ENCODE assay signal across 19 cellular contexts in genomic region chr10:53109320-53109719, GRCh38.
DNase-seq lines count a peak whose midpoint lies in the region; ATAC-seq, FAIRE-seq and TF ChIP-seq lines count a peak whose summit lies in the region.
"Had no signal": no experiment of that assay in that cellular context is flagged by ENCODE, and none has a peak within 500 bp of the region (broad histone marks: within the 10 kb centered on the region; RNA-seq: fewer than 3 reads in every experiment).

No MANE protein-coding gene starts in this region.

- H3K4me1 ChIP-seq in PC-3 (ENCODE audit: insufficient read depth, low read length) = 0 out of 2 replicates have a peak, but pooled peaks cover 5% of the 10 kb centered on the region
- H3K4me1 ChIP-seq in K562 (replicated peaks in 1 of 2; ENCODE audit: control insufficient read depth in 2 of 2, insufficient read depth in 2 of 2, low read length in 2 of 2) = no peaks in the 10 kb centered on the region
- no peaks in the 10 kb centered on the region for H3K4me1 ChIP-seq in foreskin keratinocyte
- H3K4me1 ChIP-seq in BE2C = no peaks in the 10 kb centered on the region
- H3K4me1 ChIP-seq in ovary (ENCODE audit: insufficient read depth) = no peaks in the 10 kb centered on the region
- H3K4me1 ChIP-seq in spleen = no peaks in the 10 kb centered on the region
- H3K4me1 ChIP-seq: BLaER1 had no signal

- FAIRE-seq in K562 (lab: Jason Lieb, UNC) = peak; percentile 6
- FAIRE-seq: G401.6, GM19239 had no signal

- H3K27me3 ChIP-seq in PC-3 (ENCODE audit: low read length) (no peaks in the 10 kb centered on the region), K562 (ENCODE audit: control insufficient read depth in 2 of 2, insufficient read depth in 2 of 2, low read length in 2 of 2) (no peaks in the 10 kb centered on the region), foreskin keratinocyte (no peaks in the 10 kb centered on the region), BE2C (no peaks in the 10 kb centered on the region), ovary (no peaks in the 10 kb centered on the region), spleen (replicated peaks in 1 of 7) (no peaks in the 10 kb centered on the region)
- H3K27me3 ChIP-seq: BLaER1 had no signal

- TF ChIP-seq CTCF in PC-3 (conservative IDR thresholded peaks at IDR 0.05; ENCODE audit: low read depth, low read length) = no peak
- TF ChIP-seq CTCF in K562 (IDR thresholded peaks at IDR 0.05 in 2 of 3, conservative IDR thresholded peaks at IDR 0.05 in 1 of 3; ENCODE audit: insufficient read depth in 2 of 3, low read depth in 1 of 3, low read length in 3 of 3) = no peak
- no peak for TF ChIP-seq CTCF in foreskin keratinocyte (conservative IDR thresholded peaks at IDR 0.05)
- TF ChIP-seq CTCF in BE2C (IDR thresholded peaks at IDR 0.05; ENCODE audit: low read depth, low read length) = no peak
- TF ChIP-seq CTCF in ovary (IDR thresholded peaks at IDR 0.05) = no peak
- TF ChIP-seq CTCF in spleen (IDR thresholded peaks at IDR 0.05 in 8 of 11, conservative IDR thresholded peaks at IDR 0.05 in 3 of 11) = no peak

- no peak for TF ChIP-seq POLR2A in K562 (conservative IDR thresholded peaks at IDR 0.05)
- TF ChIP-seq POLR2A in ovary (IDR thresholded peaks at IDR 0.05) = no peak
- TF ChIP-seq POLR2A in spleen (IDR thresholded peaks at IDR 0.05) = no peak

- TF ChIP-seq EP300 in K562 (IDR thresholded peaks at IDR 0.05; ENCODE audit: low read length) = no peak
- no peak for TF ChIP-seq EP300 in ovary (IDR thresholded peaks at IDR 0.05)

- no peaks in the 10 kb centered on the region for H3K79me2 ChIP-seq in PC-3 (ENCODE audit: low read length)
- no peaks in the 10 kb centered on the region for H3K79me2 ChIP-seq in K562 (ENCODE audit: control insufficient read depth, insufficient read depth, low read length)

- H3K9ac ChIP-seq in PC-3 (ENCODE audit: low read length) (no peak overlapping the region), K562 (ENCODE audit: insufficient read depth in 1 of 2, low read depth in 2 of 2, low read length in 2 of 2) (no peak overlapping the region)
- H3K9ac ChIP-seq: BLaER1 had no signal

- intact Hi-C loops in PC-3 (cut with micrococcal nuclease) = no loop called here
- intact Hi-C loops in K562 (cut with micrococcal nuclease) = no loop called here
- intact Hi-C loops in ovary (cut with DNase I) = no loop called here
- intact Hi-C loops in spleen (cut with DNase I; ENCODE audit: low total_unique reads) = no loop called here

- BruUV-seq in PC-3 (replicated peaks; lab: Mats Ljungman, UMichigan) = no TSS peak
- BruUV-seq in K562 (replicated peaks; lab: Mats Ljungman, UMichigan) = no TSS peak

- in situ Hi-C loops in K562 (cut with MboI) = no loop called here

- no peaks in the 10 kb centered on the region for H3K9me3 ChIP-seq in PC-3 (ENCODE audit: low read length)
- no peaks in the 10 kb centered on the region for H3K9me3 ChIP-seq in K562 (replicated peaks; ENCODE audit: control insufficient read depth, insufficient read depth, low read depth, low read length)
- no peaks in the 10 kb centered on the region for H3K9me3 ChIP-seq in BE2C
- H3K9me3 ChIP-seq in ovary = no peaks in the 10 kb centered on the region
- peaks cover 0 to 7% (median 0%) of the 10 kb centered on the region in 8 donors for H3K9me3 ChIP-seq in spleen
- H3K9me3 ChIP-seq: BLaER1, Caco-2 had no signal

- H3K36me3 ChIP-seq in PC-3 (ENCODE audit: low read depth, low read length) (no peaks in the 10 kb centered on the region), K562 (ENCODE audit: control insufficient read depth, insufficient read depth, low read length) (no peaks in the 10 kb centered on the region), BE2C (no peaks in the 10 kb centered on the region), ovary (no peaks in the 10 kb centered on the region), spleen (no peaks in the 10 kb centered on the region)
- H3K36me3 ChIP-seq: BLaER1 had no signal

- TF ChIP-seq RAD21 in K562 (CRISPR knock-in tag; conservative IDR thresholded peaks at IDR 0.05 in 1 of 2, IDR thresholded peaks at IDR 0.05 in 1 of 2) = no peak

- no peaks in the 10 kb centered on the region for H3K9me1 ChIP-seq in K562 (ENCODE audit: control insufficient read depth, insufficient read depth, low read length)

- peak; percentile 79 for ATAC-seq in PC-3
- no peak for ATAC-seq in K562
- ATAC-seq in foreskin keratinocyte = peak; percentile 47
- ATAC-seq: CD8-positive, alpha-beta T cell; GM23338; HCT116 had no signal

- POLR2A ChIA-PET in PC-3 (lab: Charles Lee; ENCODE audit: unreplicated experiment) (no interaction called here), K562 (lab: Yijun Ruan, JAX) (no interaction called here)

- no peaks in the 10 kb centered on the region for H3K9me2 ChIP-seq in PC-3 (replicated peaks; ENCODE audit: low read length)

- H3K4me3 ChIP-seq in PC-3 (ENCODE audit: low read length) (no peak overlapping the region), K562 (no peak overlapping the region), BE2C (ENCODE audit: low read depth, low read length) (no peak overlapping the region), ovary (no peak overlapping the region), spleen (no peak overlapping the region)
- H3K4me3 ChIP-seq: BLaER1, GM23338 had no signal

- H2AFZ ChIP-seq in PC-3 (ENCODE audit: low read length) (no peak overlapping the region), K562 (ENCODE audit: low read depth, low read length) (no peak overlapping the region)
- H2AFZ ChIP-seq: GM23338 had no signal

- no peaks in the 10 kb centered on the region for H3F3A ChIP-seq in PC-3 (ENCODE audit: low read length, unreplicated experiment)

- 2% methylated on average over 2 of the region's 2 CpGs for WGBS in K562 (ENCODE audit: insufficient coverage, low coverage, missing lambda C conversion rate)
- WGBS in ovary, 3 donors = 48 to 53% (median 52%) methylated on average over 2 of the region's 2 CpGs
- 71 to 82% (median 74%) methylated on average over 2 of the region's 2 CpGs for WGBS in spleen, 5 donors

- DNase-seq in PC-3 (peak; percentile 36), K562 (ENCODE audit: extremely low read depth in 1 of 4, low spot score in 3 of 4) (no peak), foreskin keratinocyte (no peak), BE2C (no peak), ovary (no peak), spleen (no peak)
- DNase-seq in stimulated activated CD4-positive, alpha-beta T cell treated with anti-CD3 and anti-CD28 coated beads, Interleukin-4, amount 100 ng/mL, for 4 hours = no peak
- DNase-seq: Caco-2; CD4-positive, CD25-positive, alpha-beta regulatory T cell; CD8-positive, alpha-beta T cell; DMS153; DND-41; H9 had no signal

- no peaks in the 10 kb centered on the region for H4K20me1 ChIP-seq in PC-3 (ENCODE audit: low read length)
- H4K20me1 ChIP-seq in K562 (replicated peaks; ENCODE audit: control insufficient read depth, insufficient read depth, low read length) = no peaks in the 10 kb centered on the region
- H4K20me1 ChIP-seq: BLaER1 had no signal

- CTCF ChIA-PET in PC-3 (lab: Charles Lee) (no interaction called here), K562 (lab: Yijun Ruan, JAX; ENCODE audit: low intra/inter-chr PET ratio) (no interaction called here)

- H3K4me2 ChIP-seq in PC-3 (ENCODE audit: low read length) = no peak overlapping the region
- H3K4me2 ChIP-seq in K562 (ENCODE audit: insufficient read depth, low read length) = no peak overlapping the region
- H3K4me2 ChIP-seq: BLaER1, GM23338 had no signal

- H3K27ac ChIP-seq in PC-3 (ENCODE audit: low read length) (no peak overlapping the region), K562 (ENCODE audit: extremely low read depth, low read depth, low read length) (no peak overlapping the region), foreskin keratinocyte (no peak overlapping the region), ovary (no peak overlapping the region), spleen (no peak overlapping the region)
- H3K27ac ChIP-seq: BLaER1, C4-2B had no signal

TF ChIP-seq in K562, 482 proteins besides CTCF, POLR2A, EP300 and RAD21 (continues in another document):
- TF ChIP-seq RREB1 (CRISPR knock-in tag; IDR thresholded peaks at IDR 0.05) (no peak), ZNF79 (CRISPR knock-in tag; IDR thresholded peaks at IDR 0.05; ENCODE audit: low read depth) (no peak), TBL1XR1 (IDR thresholded peaks at IDR 0.05; ENCODE audit: low read length in 2 of 2) (no peak), FOXA3 (CRISPR knock-in tag; conservative IDR thresholded peaks at IDR 0.05 in 1 of 2, IDR thresholded peaks at IDR 0.05 in 1 of 2) (no peak)
